16 cellular contexts compared by ENCODE assay signal in genomic region chr15:25640381-25640780, GRCh38.
DNase-seq lines count a peak whose midpoint lies in the region; TF ChIP-seq lines count a peak whose summit lies in the region.
"Had no signal": no experiment of that assay in that cellular context is flagged by ENCODE, and none has a peak within 500 bp of the region (broad histone marks: within the 10 kb centered on the region; RNA-seq: fewer than 3 reads in every experiment).

No MANE protein-coding gene starts in this region.

- no peaks in the 10 kb centered on the region for H3K27me3 ChIP-seq in neural cell (ENCODE audit: insufficient read depth, low read depth, low read length)
- no peaks in the 10 kb centered on the region for H3K27me3 ChIP-seq in smooth muscle cell (ENCODE audit: low read depth)
- H3K27me3 ChIP-seq: BLaER1 had no signal

- H3K27ac Mint-ChIP-seq in Calu3 (ENCODE audit: unreplicated experiment), result no peak overlapping the region
- H3K27ac Mint-ChIP-seq: CD14-positive monocyte; CD4-positive, alpha-beta memory T cell; H9 had no signal

- H3K9ac ChIP-seq in neural cell (ENCODE audit: low read length), result peak overlapping the region; percentile 36
- H3K9ac ChIP-seq in smooth muscle cell (ENCODE audit: low read depth), result no peak overlapping the region
- H3K9ac ChIP-seq: BLaER1 had no signal

- no peak for TF ChIP-seq CTCF in neural cell (IDR thresholded peaks at IDR 0.05; ENCODE audit: poor library complexity, severe bottlenecking)
- no peak for TF ChIP-seq CTCF in smooth muscle cell (IDR thresholded peaks at IDR 0.05; ENCODE audit: borderline replicate concordance, insufficient read depth, poor library complexity, severe bottlenecking)
- TF ChIP-seq CTCF in Calu3 (IDR thresholded peaks at IDR 0.05; ENCODE audit: unreplicated experiment), result no peak

- H3F3A ChIP-seq in neural cell (ENCODE audit: insufficient read depth, low read length, poor library complexity, severe bottlenecking) (peaks cover 5% of the 10 kb centered on the region), smooth muscle cell (ENCODE audit: low read depth) (peaks cover 21% of the 10 kb centered on the region)

- no peak overlapping the region for H3K4me3 Mint-ChIP-seq in Calu3 (ENCODE audit: low read depth, unreplicated experiment)
- H3K4me3 Mint-ChIP-seq: CD14-positive monocyte; CD4-positive, alpha-beta memory T cell; H9 had no signal

- H3K9me3 ChIP-seq in neural cell (ENCODE audit: low read length) (no peaks in the 10 kb centered on the region), smooth muscle cell (replicated peaks; ENCODE audit: low read depth) (no peaks in the 10 kb centered on the region)
- H3K9me3 ChIP-seq: BLaER1 had no signal

- H3K4me1 Mint-ChIP-seq in Calu3 (ENCODE audit: low read depth, unreplicated experiment), result no peaks in the 10 kb centered on the region
- H3K4me1 Mint-ChIP-seq: CD14-positive monocyte; CD4-positive, alpha-beta memory T cell had no signal

- BruUV-seq in Calu3 (replicated peaks; lab: Mats Ljungman, UMichigan), result no TSS peak

- H4K20me1 ChIP-seq in neural cell (ENCODE audit: insufficient read depth) (no peaks in the 10 kb centered on the region), smooth muscle cell (ENCODE audit: low read depth) (no peaks in the 10 kb centered on the region)
- H4K20me1 ChIP-seq: BLaER1 had no signal

- CTCF ChIA-PET in Calu3 (lab: Charles Lee), result no interaction called here

- intact Hi-C loops in Calu3 (cut with micrococcal nuclease; ENCODE audit: unreplicated experiment), result no loop called here

- no peaks in the 10 kb centered on the region for H3K9me3 Mint-ChIP-seq in Calu3 (ENCODE audit: low read depth, unreplicated experiment)

- no peak for TF ChIP-seq RAD21 in neural cell (conservative IDR thresholded peaks at IDR 0.05)

- peak overlapping the region; percentile 72 for H3K27ac ChIP-seq in neural cell (ENCODE audit: low read length)
- peak overlapping the region; percentile 67 for H3K27ac ChIP-seq in smooth muscle cell (ENCODE audit: low read depth)
- H3K27ac ChIP-seq: 22Rv1, BLaER1 had no signal

- peaks cover 45% of the 10 kb centered on the region for H3K4me1 ChIP-seq in smooth muscle cell (ENCODE audit: low read depth)
- H3K4me1 ChIP-seq: BLaER1 had no signal

- no peak overlapping the region for H2AFZ ChIP-seq in neural cell (ENCODE audit: low read depth, low read length)
- H2AFZ ChIP-seq in smooth muscle cell (ENCODE audit: low read depth), result peak overlapping the region; percentile 36

- 78% methylated on average over 5 of the region's 5 CpGs for WGBS in smooth muscle cell (ENCODE audit: low lambda C conversion rate)

- H3K4me2 ChIP-seq in neural cell (ENCODE audit: low read length) (peak overlapping the region; percentile 1), smooth muscle cell (peak overlapping the region; percentile 61)
- H3K4me2 ChIP-seq: BLaER1 had no signal

- H3K4me3 ChIP-seq in neural cell (ENCODE audit: low read length) (peak overlapping the region; percentile 44), smooth muscle cell (no peak overlapping the region)
- H3K4me3 ChIP-seq: BLaER1 had no signal

- H3K36me3 Mint-ChIP-seq in Calu3 (ENCODE audit: insufficient read depth, unreplicated experiment), result no peaks in the 10 kb centered on the region
- H3K36me3 Mint-ChIP-seq: CD14-positive monocyte; CD4-positive, alpha-beta memory T cell had no signal

- no peak for TF ChIP-seq EP300 in neural cell (conservative IDR thresholded peaks at IDR 0.05; ENCODE audit: poor library complexity, severe bottlenecking)

- H3K79me2 ChIP-seq in neural cell (replicated peaks; ENCODE audit: insufficient read depth, low read length), result no peaks in the 10 kb centered on the region
- H3K79me2 ChIP-seq in smooth muscle cell (ENCODE audit: low read depth), result no peaks in the 10 kb centered on the region

- H3K9me2 ChIP-seq in neural cell (ENCODE audit: insufficient read depth, low read length), result no peaks in the 10 kb centered on the region

- peak; percentile 27 for DNase-seq in NCI-H82 (lab: John Stamatoyannopoulos, UW)
- DNase-seq in NCI-H82 treated with DMSO at 0.1 percent for 48 hours (lab: John Stamatoyannopoulos, UW; ENCODE audit: unreplicated experiment), result no peak
- DNase-seq in smooth muscle cell (lab: John Stamatoyannopoulos, UW; ENCODE audit: unreplicated experiment), result no peak
- DNase-seq in Calu3, result no peak
- DNase-seq in A172 (ENCODE audit: low spot score), result no peak
- DNase-seq in activated T-cell treated with anti-CD3 and anti-CD28 coated beads for 4 hours, result no peak
- DNase-seq: CD4-positive, alpha-beta memory T cell; DMS 273 treated with DMSO at 0.1 percent for 48 hours; DMS53; DND-41; EL; H9 had no signal

- no peaks in the 10 kb centered on the region for H3K27me3 Mint-ChIP-seq in Calu3 (ENCODE audit: unreplicated experiment)

- no peaks in the 10 kb centered on the region for H3K36me3 ChIP-seq in neural cell (ENCODE audit: insufficient read depth, low read length)
- H3K36me3 ChIP-seq in smooth muscle cell (ENCODE audit: low read depth), result no peaks in the 10 kb centered on the region
- H3K36me3 ChIP-seq: BLaER1 had no signal

TF ChIP-seq in neural cell, 6 proteins besides CTCF, POLR2A, EP300 and RAD21:
- no peak for TF ChIP-seq SMC3 (conservative IDR thresholded peaks at IDR 0.05; ENCODE audit: poor library complexity)
- no peak for TF ChIP-seq EZH2 (IDR thresholded peaks at IDR 0.05; ENCODE audit: borderline replicate concordance, insufficient read depth, low read length, poor library complexity, severe bottlenecking)
- no peak for TF ChIP-seq MXI1 (conservative IDR thresholded peaks at IDR 0.05; ENCODE audit: poor library complexity, severe bottlenecking)
- no peak for TF ChIP-seq REST (IDR thresholded peaks at IDR 0.05; ENCODE audit: borderline replicate concordance)
- TF ChIP-seq TAF1 (IDR thresholded peaks at IDR 0.05; ENCODE audit: low read depth), result no peak
- no peak for TF ChIP-seq POLR2AphosphoS5 (IDR thresholded peaks at IDR 0.05)
